Comparison of ENCODE assay signal across 8 cellular contexts in genomic region chr2:173963817-173964564, GRCh38. TPM values are rescaled to one million over a fixed set of nuclear protein-coding genes. Genes with fewer than 3 reads are reported as not detected.
DNase-seq lines count a peak whose midpoint lies in the region; ATAC-seq and TF ChIP-seq lines count a peak whose summit lies in the region.

No MANE protein-coding gene starts in this region.

- H3K27me3 ChIP-seq in Panc1 (ENCODE audit: control insufficient read depth, insufficient read depth, low read length) (no peaks in the 10 kb centered on the region), esophagus squamous epithelium (no peaks in the 10 kb centered on the region)

- peak; percentile 48 for DNase-seq in DMS114 treated with DMSO at 0.1 percent for 48 hours (lab: John Stamatoyannopoulos, UW; ENCODE audit: unreplicated experiment)
- no peak for DNase-seq in Panc1 (ENCODE audit: low read depth, low spot score)
- peak; percentile 93 for DNase-seq in activated T-cell treated with anti-CD3 and anti-CD28 coated beads, Interleukin-2, amount 50 U/mL, for 72 hours
- peak; percentile 70 for DNase-seq in esophagus squamous epithelium (lab: John Stamatoyannopoulos, UW)
- DNase-seq in naive B cell, result peak; percentile 91
- peak; percentile 86 to 95 for DNase-seq in stimulated activated effector memory CD8-positive, alpha-beta T cell treated with anti-CD3 and anti-CD28 coated beads, Interleukin-12 subunit alpha, Interleukin-12 subunit beta, amount 100 ng/mL, for 72 hours (ENCODE audit: low spot score in 2 of 2)

- peaks cover 23% of the 10 kb centered on the region for H3K4me1 ChIP-seq in Panc1 (ENCODE audit: control insufficient read depth, insufficient read depth, low read length)
- H3K4me1 ChIP-seq in esophagus squamous epithelium, result peaks cover 0 to 52% (median 26%) of the 10 kb centered on the region in 3 donors

- H3K9me3 ChIP-seq in Panc1 (ENCODE audit: control insufficient read depth, insufficient read depth, low read depth, low read length), result peaks cover 9% of the 10 kb centered on the region; the same call in 1 of the 2 replicates
- H3K9me3 ChIP-seq in esophagus squamous epithelium, result no peaks in the 10 kb centered on the region

- peaks cover 9 to 30% of the 10 kb centered on the region in 2 donors for H3K36me3 Mint-ChIP-seq in activated T-cell treated with anti-CD3 and anti-CD28 coated beads, Interleukin-2, amount 50 U/mL, for 72 hours (ENCODE audit: insufficient read depth in 2 of 2)
- peaks cover 0 to 4% of the 10 kb centered on the region in 2 donors for H3K36me3 Mint-ChIP-seq in naive B cell
- H3K36me3 Mint-ChIP-seq in stimulated activated effector memory CD8-positive, alpha-beta T cell treated with anti-CD3 and anti-CD28 coated beads, Interleukin-12 subunit alpha, Interleukin-12 subunit beta, amount 100 ng/mL, for 72 hours, result peaks cover 69% of the 10 kb centered on the region

- TF ChIP-seq RAD21 in Ishikawa (IDR thresholded peaks at IDR 0.05; ENCODE audit: low read depth), result no peak

- TF ChIP-seq POLR2A in esophagus squamous epithelium (IDR thresholded peaks at IDR 0.05), result peak in 1 of 4 donors; percentile 78

- H3K36me3 ChIP-seq in Panc1 (ENCODE audit: control insufficient read depth, insufficient read depth, low read length) (peaks cover 17% of the 10 kb centered on the region; the same call in 1 of the 2 replicates), esophagus squamous epithelium (peaks cover 0 to 15% (median 0%) of the 10 kb centered on the region in 3 donors)

- no TSS peak for BruUV-seq in Panc1 (replicated peaks; lab: Mats Ljungman, UMichigan)

- peak overlapping the region; percentile 32 to 96 for H3K4me3 ChIP-seq in Panc1 (ENCODE audit: low read depth in 2 of 2, low read length in 2 of 2)
- peak overlapping the region; percentile 83 to 99 (median 94) for H3K4me3 ChIP-seq in esophagus squamous epithelium

- no peaks in the 10 kb centered on the region for H3K27me3 Mint-ChIP-seq in activated T-cell treated with anti-CD3 and anti-CD28 coated beads, Interleukin-2, amount 50 U/mL, for 72 hours (ENCODE audit: low read depth)
- no peaks in the 10 kb centered on the region for H3K27me3 Mint-ChIP-seq in naive B cell

- peak; percentile 48 for ATAC-seq in GM21529 (IDR thresholded peaks at IDR 0.05; ENCODE audit: unreplicated experiment)
- ATAC-seq in Panc1, result peak; percentile 83
- peak; percentile 69 to 73 for ATAC-seq in activated T-cell treated with anti-CD3 and anti-CD28 coated beads, Interleukin-2, amount 50 U/mL, for 72 hours (replicated peaks in 1 of 2)
- ATAC-seq in naive B cell (ENCODE audit: low read depth in 2 of 2), result peak; percentile 56
- peak; percentile 75 for ATAC-seq in stimulated activated effector memory CD8-positive, alpha-beta T cell treated with anti-CD3 and anti-CD28 coated beads, Interleukin-12 subunit alpha, Interleukin-12 subunit beta, amount 100 ng/mL, for 72 hours

- POLR2A ChIA-PET in Panc1 (lab: Charles Lee), result interaction anchor here (0.5 to 0.6 kb wide), 2 partner anchors 16 to 28 kb away, joined by 3 to 11 read pairs; no protein-coding TSS in a partner anchor

- intact Hi-C loops in Panc1 (cut with micrococcal nuclease; ENCODE audit: unreplicated experiment), result no loop called here
- intact Hi-C loops in esophagus squamous epithelium (cut with DNase I), result loop anchor here (10.0 kb wide), 1 partner anchor 71 kb away; no protein-coding TSS in a partner anchor

- in situ Hi-C loops in Panc1 (cut with HindIII; ENCODE audit: low pct_unique_long_range_greater_than_20kb, low sequenced_read_pairs), result no loop called here

- TF ChIP-seq EP300 in Ishikawa (IDR thresholded peaks at IDR 0.05; ENCODE audit: borderline replicate concordance), result no peak

- no CpG with 5 or more reads among the region's 87 CpGs for WGBS in esophagus squamous epithelium, 2 donors

- H3K9me3 Mint-ChIP-seq in activated T-cell treated with anti-CD3 and anti-CD28 coated beads, Interleukin-2, amount 50 U/mL, for 72 hours, result no peaks in the 10 kb centered on the region
- peaks cover 0 to 6% (median 0%) of the 10 kb centered on the region in 7 donors for H3K9me3 Mint-ChIP-seq in naive B cell
- H3K9me3 Mint-ChIP-seq in stimulated activated effector memory CD8-positive, alpha-beta T cell treated with anti-CD3 and anti-CD28 coated beads, Interleukin-12 subunit alpha, Interleukin-12 subunit beta, amount 100 ng/mL, for 72 hours, result no peaks in the 10 kb centered on the region

- H3K27ac Mint-ChIP-seq in activated T-cell treated with anti-CD3 and anti-CD28 coated beads, Interleukin-2, amount 50 U/mL, for 72 hours, result no peak overlapping the region
- peak overlapping the region; percentile 21 to 99 (median 89) for H3K27ac Mint-ChIP-seq in naive B cell
- peak overlapping the region; percentile 97 for H3K27ac Mint-ChIP-seq in stimulated activated effector memory CD8-positive, alpha-beta T cell treated with anti-CD3 and anti-CD28 coated beads, Interleukin-12 subunit alpha, Interleukin-12 subunit beta, amount 100 ng/mL, for 72 hours

- H3K27ac ChIP-seq in Panc1 (ENCODE audit: low read length) (no peak overlapping the region), esophagus squamous epithelium (peak overlapping the region; percentile 98 to 100 (median 100))

- H3K4me3 Mint-ChIP-seq in activated T-cell treated with anti-CD3 and anti-CD28 coated beads, Interleukin-2, amount 50 U/mL, for 72 hours, result peak overlapping the region; percentile 98 to 99
- H3K4me3 Mint-ChIP-seq in naive B cell, result peak overlapping the region; percentile 83 to 97 (median 91)
- peak overlapping the region; percentile 74 for H3K4me3 Mint-ChIP-seq in stimulated activated effector memory CD8-positive, alpha-beta T cell treated with anti-CD3 and anti-CD28 coated beads, Interleukin-12 subunit alpha, Interleukin-12 subunit beta, amount 100 ng/mL, for 72 hours

- H3K4me1 Mint-ChIP-seq in activated T-cell treated with anti-CD3 and anti-CD28 coated beads, Interleukin-2, amount 50 U/mL, for 72 hours (ENCODE audit: low read depth), result peaks cover 51% of the 10 kb centered on the region
- H3K4me1 Mint-ChIP-seq in naive B cell, result peaks cover 38 to 52% (median 48%) of the 10 kb centered on the region in 3 donors
- peaks cover 39% of the 10 kb centered on the region for H3K4me1 Mint-ChIP-seq in stimulated activated effector memory CD8-positive, alpha-beta T cell treated with anti-CD3 and anti-CD28 coated beads, Interleukin-12 subunit alpha, Interleukin-12 subunit beta, amount 100 ng/mL, for 72 hours

- CTCF ChIA-PET in Panc1 (lab: Charles Lee), result no interaction called here

- TF ChIP-seq CTCF in Panc1 (IDR thresholded peaks at IDR 0.05) (no peak), esophagus squamous epithelium (IDR thresholded peaks at IDR 0.05) (no peak)

TF ChIP-seq in Ishikawa, 13 proteins besides CTCF, POLR2A, EP300 and RAD21:
- TF ChIP-seq TAF1 (IDR thresholded peaks at IDR 0.05; ENCODE audit: low read depth), result peak; percentile 21
- TF ChIP-seq, protein P1, sequence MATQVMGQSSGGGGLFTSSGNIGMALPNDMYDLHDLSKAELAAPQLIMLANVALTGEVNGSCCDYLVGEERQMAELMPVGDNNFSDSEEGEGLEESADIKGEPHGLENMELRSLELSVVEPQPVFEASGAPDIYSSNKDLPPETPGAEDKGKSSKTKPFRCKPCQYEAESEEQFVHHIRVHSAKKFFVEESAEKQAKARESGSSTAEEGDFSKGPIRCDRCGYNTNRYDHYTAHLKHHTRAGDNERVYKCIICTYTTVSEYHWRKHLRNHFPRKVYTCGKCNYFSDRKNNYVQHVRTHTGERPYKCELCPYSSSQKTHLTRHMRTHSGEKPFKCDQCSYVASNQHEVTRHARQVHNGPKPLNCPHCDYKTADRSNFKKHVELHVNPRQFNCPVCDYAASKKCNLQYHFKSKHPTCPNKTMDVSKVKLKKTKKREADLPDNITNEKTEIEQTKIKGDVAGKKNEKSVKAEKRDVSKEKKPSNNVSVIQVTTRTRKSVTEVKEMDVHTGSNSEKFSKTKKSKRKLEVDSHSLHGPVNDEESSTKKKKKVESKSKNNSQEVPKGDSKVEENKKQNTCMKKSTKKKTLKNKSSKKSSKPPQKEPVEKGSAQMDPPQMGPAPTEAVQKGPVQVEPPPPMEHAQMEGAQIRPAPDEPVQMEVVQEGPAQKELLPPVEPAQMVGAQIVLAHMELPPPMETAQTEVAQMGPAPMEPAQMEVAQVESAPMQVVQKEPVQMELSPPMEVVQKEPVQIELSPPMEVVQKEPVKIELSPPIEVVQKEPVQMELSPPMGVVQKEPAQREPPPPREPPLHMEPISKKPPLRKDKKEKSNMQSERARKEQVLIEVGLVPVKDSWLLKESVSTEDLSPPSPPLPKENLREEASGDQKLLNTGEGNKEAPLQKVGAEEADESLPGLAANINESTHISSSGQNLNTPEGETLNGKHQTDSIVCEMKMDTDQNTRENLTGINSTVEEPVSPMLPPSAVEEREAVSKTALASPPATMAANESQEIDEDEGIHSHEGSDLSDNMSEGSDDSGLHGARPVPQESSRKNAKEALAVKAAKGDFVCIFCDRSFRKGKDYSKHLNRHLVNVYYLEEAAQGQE (IDR thresholded peaks at IDR 0.05; ENCODE audit: low read depth), result no peak
- TF ChIP-seq EGR1 (IDR thresholded peaks at IDR 0.05), result peak; percentile 73
- TF ChIP-seq TEAD4 (IDR thresholded peaks at IDR 0.05), result no peak; the same call in 1 of the 2 replicates
- TF ChIP-seq MAX (IDR thresholded peaks at IDR 0.05), result peak; percentile 87
- 0 out of 2 replicates have a peak, but pooled peaks have one; percentile 24 for TF ChIP-seq TCF12 (IDR thresholded peaks at IDR 0.05; ENCODE audit: low read depth)
- peak; percentile 48; the same call in 1 of the 2 replicates for TF ChIP-seq YY1 (IDR thresholded peaks at IDR 0.05; ENCODE audit: low read depth)
- no peak for TF ChIP-seq CREB1 (IDR thresholded peaks at IDR 0.05; ENCODE audit: low read depth)
- no peak for TF ChIP-seq CEBPB (IDR thresholded peaks at IDR 0.05)
- TF ChIP-seq NFIC (IDR thresholded peaks at IDR 0.05), result peak; percentile 5; the same call in 1 of the 2 replicates
- TF ChIP-seq, protein P2, sequence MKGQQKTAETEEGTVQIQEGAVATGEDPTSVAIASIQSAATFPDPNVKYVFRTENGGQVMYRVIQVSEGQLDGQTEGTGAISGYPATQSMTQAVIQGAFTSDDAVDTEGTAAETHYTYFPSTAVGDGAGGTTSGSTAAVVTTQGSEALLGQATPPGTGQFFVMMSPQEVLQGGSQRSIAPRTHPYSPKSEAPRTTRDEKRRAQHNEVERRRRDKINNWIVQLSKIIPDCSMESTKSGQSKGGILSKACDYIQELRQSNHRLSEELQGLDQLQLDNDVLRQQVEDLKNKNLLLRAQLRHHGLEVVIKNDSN (IDR thresholded peaks at IDR 0.05), result 0 out of 2 replicates have a peak, but pooled peaks have one; percentile 8

RNA-seq across cellular contexts. Expression of gene SP3, which starts 1.2 kb away (rescaled TPM):
- total RNA-seq in Panc1 (2021; ENCODE audit: unreplicated experiment) (80.2 TPM), esophagus squamous epithelium (10 to 100 TPM; 41.3 to 97.8 (median 67.6) TPM)
- 40.3 TPM for polyA plus RNA-seq in Panc1 (2012; ENCODE audit: insufficient read length)
- total RNA-seq in activated T-cell treated with anti-CD3 and anti-CD28 coated beads, Interleukin-2, amount 50 U/mL, for 72 hours, result 100 to 1,000 TPM; 106 to 128 TPM
- polyA plus RNA-seq in naive B cell (ENCODE audit: low read depth in 6 of 6), result 10 to 100 TPM; 45.7 to 84.3 (median 66.9) TPM
